In the genomic region with DNA sequence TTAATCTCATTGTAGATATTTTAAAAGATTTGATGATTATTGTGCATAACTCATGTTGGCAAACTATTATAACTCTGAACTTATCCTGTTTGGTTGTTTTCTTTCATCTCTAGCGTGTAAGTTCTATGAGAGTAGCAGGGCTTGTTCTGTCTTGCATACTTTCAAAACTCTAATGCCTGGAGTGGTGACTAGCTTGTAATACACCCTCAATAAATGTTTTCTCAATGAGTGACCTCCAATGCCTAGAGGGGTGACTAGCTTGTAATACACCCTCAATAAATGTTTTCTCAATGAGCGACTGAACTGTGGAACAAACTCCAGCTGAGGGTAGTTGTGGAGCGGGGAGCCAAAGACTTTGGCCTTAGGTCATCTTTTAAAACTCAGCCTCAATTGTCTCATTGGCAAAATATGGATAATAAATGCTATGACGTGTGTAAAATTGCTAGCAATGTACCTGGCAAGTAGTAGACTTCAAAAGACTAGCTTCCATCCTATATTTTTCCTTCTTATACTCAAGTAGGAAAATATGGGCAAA, we compare ENCODE assay signal across 1 cellular context.
TF ChIP-seq lines count a peak whose summit lies in the region.

No MANE protein-coding gene starts in this region.

TF ChIP-seq in HepG2, 621 proteins besides CTCF, POLR2A, EP300 and RAD21:
- TF ChIP-seq, protein P1, sequence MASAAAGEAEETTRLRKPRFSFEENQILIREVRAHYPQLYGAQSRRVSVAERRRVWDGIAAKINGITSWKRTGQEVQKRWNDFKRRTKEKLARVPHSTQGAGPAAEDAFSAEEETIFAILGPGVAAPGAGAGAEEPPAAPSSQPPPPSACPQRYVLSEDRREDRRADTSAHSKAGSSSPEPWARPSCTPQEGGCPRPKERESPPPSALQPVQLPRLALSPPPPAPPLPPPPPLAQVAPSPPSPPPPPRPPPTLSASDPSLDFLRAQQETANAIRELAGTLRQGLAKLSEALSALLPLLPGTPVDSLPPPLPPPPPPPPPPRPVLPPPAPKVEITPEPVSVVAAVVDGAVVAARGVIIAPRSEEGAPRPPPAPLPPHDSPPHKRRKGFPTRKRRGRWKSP (CRISPR knock-in tag; IDR thresholded peaks at IDR 0.05) = no peak
- TF ChIP-seq CBX2 (IDR thresholded peaks at IDR 0.05; ENCODE audit: low read depth, low read length) (no peak), CBX2 (CRISPR knock-in tag; IDR thresholded peaks at IDR 0.05; ENCODE audit: low read depth) (no peak), MED13 (CRISPR knock-in tag; IDR thresholded peaks at IDR 0.05) (no peak), KLF9 (CRISPR knock-in tag; IDR thresholded peaks at IDR 0.05; ENCODE audit: low read depth) (no peak), U2AF1 (optimal IDR thresholded peaks at IDR 0.05; ENCODE audit: low read depth, low read length) (no peak), ZNF12 (CRISPR knock-in tag; IDR thresholded peaks at IDR 0.05) (no peak), NCOA2 (CRISPR knock-in tag; IDR thresholded peaks at IDR 0.05) (no peak), YEATS2 (CRISPR knock-in tag; IDR thresholded peaks at IDR 0.05; ENCODE audit: borderline replicate concordance) (no peak), SNRNP70 (IDR thresholded peaks at IDR 0.05; ENCODE audit: low read depth, low read length) (no peak), ZFP36L2 (CRISPR knock-in tag; IDR thresholded peaks at IDR 0.05) (no peak)
- TF ChIP-seq, protein P2, sequence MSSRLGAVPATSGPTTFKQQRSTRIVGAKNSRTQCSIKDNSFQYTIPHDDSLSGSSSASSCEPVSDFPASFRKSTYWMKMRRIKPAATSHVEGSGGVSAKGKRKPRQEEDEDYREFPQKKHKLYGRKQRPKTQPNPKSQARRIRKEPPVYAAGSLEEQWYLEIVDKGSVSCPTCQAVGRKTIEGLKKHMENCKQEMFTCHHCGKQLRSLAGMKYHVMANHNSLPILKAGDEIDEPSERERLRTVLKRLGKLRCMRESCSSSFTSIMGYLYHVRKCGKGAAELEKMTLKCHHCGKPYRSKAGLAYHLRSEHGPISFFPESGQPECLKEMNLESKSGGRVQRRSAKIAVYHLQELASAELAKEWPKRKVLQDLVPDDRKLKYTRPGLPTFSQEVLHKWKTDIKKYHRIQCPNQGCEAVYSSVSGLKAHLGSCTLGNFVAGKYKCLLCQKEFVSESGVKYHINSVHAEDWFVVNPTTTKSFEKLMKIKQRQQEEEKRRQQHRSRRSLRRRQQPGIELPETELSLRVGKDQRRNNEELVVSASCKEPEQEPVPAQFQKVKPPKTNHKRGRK (CRISPR knock-in tag; IDR thresholded peaks at IDR 0.05) = no peak
- TF ChIP-seq, protein P3, sequence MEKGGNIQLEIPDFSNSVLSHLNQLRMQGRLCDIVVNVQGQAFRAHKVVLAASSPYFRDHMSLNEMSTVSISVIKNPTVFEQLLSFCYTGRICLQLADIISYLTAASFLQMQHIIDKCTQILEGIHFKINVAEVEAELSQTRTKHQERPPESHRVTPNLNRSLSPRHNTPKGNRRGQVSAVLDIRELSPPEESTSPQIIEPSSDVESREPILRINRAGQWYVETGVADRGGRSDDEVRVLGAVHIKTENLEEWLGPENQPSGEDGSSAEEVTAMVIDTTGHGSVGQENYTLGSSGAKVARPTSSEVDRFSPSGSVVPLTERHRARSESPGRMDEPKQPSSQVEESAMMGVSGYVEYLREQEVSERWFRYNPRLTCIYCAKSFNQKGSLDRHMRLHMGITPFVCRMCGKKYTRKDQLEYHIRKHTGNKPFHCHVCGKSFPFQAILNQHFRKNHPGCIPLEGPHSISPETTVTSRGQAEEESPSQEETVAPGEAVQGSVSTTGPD (CRISPR knock-in tag; IDR thresholded peaks at IDR 0.05) = no peak
- TF ChIP-seq, protein P4, sequence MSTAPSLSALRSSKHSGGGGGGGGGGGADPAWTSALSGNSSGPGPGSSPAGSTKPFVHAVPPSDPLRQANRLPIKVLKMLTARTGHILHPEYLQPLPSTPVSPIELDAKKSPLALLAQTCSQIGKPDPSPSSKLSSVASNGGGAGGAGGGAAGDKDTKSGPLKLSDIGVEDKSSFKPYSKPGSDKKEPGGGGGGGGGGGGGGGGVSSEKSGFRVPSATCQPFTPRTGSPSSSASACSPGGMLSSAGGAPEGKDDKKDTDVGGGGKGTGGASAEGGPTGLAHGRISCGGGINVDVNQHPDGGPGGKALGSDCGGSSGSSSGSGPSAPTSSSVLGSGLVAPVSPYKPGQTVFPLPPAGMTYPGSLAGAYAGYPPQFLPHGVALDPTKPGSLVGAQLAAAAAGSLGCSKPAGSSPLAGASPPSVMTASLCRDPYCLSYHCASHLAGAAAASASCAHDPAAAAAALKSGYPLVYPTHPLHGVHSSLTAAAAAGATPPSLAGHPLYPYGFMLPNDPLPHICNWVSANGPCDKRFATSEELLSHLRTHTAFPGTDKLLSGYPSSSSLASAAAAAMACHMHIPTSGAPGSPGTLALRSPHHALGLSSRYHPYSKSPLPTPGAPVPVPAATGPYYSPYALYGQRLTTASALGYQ (CRISPR knock-in tag; IDR thresholded peaks at IDR 0.05) = no peak
